9 cellular contexts compared by ENCODE assay signal in genomic region chrX:150683536-150684146, GRCh38. TPM values are rescaled to one million over a fixed set of nuclear protein-coding genes. Genes with fewer than 3 reads are reported as not detected.
A peak's percentile ranks its signal among the peaks of the same experiment; 100 is the strongest.
DNase-seq lines count a peak whose midpoint lies in the region; ATAC-seq and TF ChIP-seq lines count a peak whose summit lies in the region.
"Had no signal": no experiment of that assay in that cellular context is flagged by ENCODE, and none has a peak within 500 bp of the region (broad histone marks: within the 10 kb centered on the region; RNA-seq: fewer than 3 reads in every experiment).

No MANE protein-coding gene starts in this region.

- no peak overlapping the region for H3K4me2 ChIP-seq in KMS-11

- H4K20me1 ChIP-seq in KMS-11 (ENCODE audit: insufficient read depth): no peaks in the 10 kb centered on the region

- H3K4me1 Mint-ChIP-seq in type B pancreatic cell (ENCODE audit: unreplicated experiment): no peaks in the 10 kb centered on the region
- peaks cover 6% of the 10 kb centered on the region for H3K4me1 Mint-ChIP-seq in activated naive CD4-positive, alpha-beta T cell treated with anti-CD3 and anti-CD28 coated beads, Interleukin-2, amount 10 ng/mL, durations not matched to agents 7 days and 5 days

- peaks cover 5% of the 10 kb centered on the region for H3K9me3 Mint-ChIP-seq in type B pancreatic cell
- no peaks in the 10 kb centered on the region for H3K9me3 Mint-ChIP-seq in activated naive CD4-positive, alpha-beta T cell treated with anti-CD3 and anti-CD28 coated beads, Interleukin-2, amount 10 ng/mL, durations not matched to agents 7 days and 5 days

- no peak overlapping the region for H3K4me3 ChIP-seq in KMS-11 (IDR thresholded peaks at IDR 0.05; ENCODE audit: insufficient read depth, low read depth, low read length)

- H3K36me3 Mint-ChIP-seq in type B pancreatic cell: no peaks in the 10 kb centered on the region
- no peaks in the 10 kb centered on the region for H3K36me3 Mint-ChIP-seq in activated naive CD4-positive, alpha-beta T cell treated with anti-CD3 and anti-CD28 coated beads, Interleukin-2, amount 10 ng/mL, durations not matched to agents 7 days and 5 days
- H3K36me3 Mint-ChIP-seq: activated naive CD8-positive, alpha-beta T cell had no signal

- ATAC-seq in SK-N-SH treated with all-trans-retinoic acid at 6 μM for 48 hours: peak; percentile 73
- no peak for ATAC-seq in GM21515 (IDR thresholded peaks at IDR 0.05; ENCODE audit: unreplicated experiment)

- H3K4me1 ChIP-seq in KMS-11 (ENCODE audit: low read depth, poor library complexity, severe bottlenecking): no peaks in the 10 kb centered on the region

- H3K79me2 ChIP-seq in KMS-11 (ENCODE audit: insufficient read depth, low read depth): no peaks in the 10 kb centered on the region

- H3K27me3 ChIP-seq in KMS-11 (ENCODE audit: insufficient read depth, low read depth): no peaks in the 10 kb centered on the region

- TF ChIP-seq CTCF in KMS-11 (conservative IDR thresholded peaks at IDR 0.05; ENCODE audit: low read depth, low read length): peak; percentile 78
- peak; percentile 72 for TF ChIP-seq CTCF in type B pancreatic cell (conservative IDR thresholded peaks at IDR 0.05)

- no peaks in the 10 kb centered on the region for H3K27me3 Mint-ChIP-seq in type B pancreatic cell
- no peaks in the 10 kb centered on the region for H3K27me3 Mint-ChIP-seq in activated naive CD4-positive, alpha-beta T cell treated with anti-CD3 and anti-CD28 coated beads, Interleukin-2, amount 10 ng/mL, durations not matched to agents 7 days and 5 days
- H3K27me3 Mint-ChIP-seq: activated naive CD8-positive, alpha-beta T cell had no signal

- no peak overlapping the region for H3K27ac ChIP-seq in KMS-11

- DNase-seq in SIG-M5 treated with dmso at 0.1 percent for 504 hours (lab: John Stamatoyannopoulos, UW; ENCODE audit: unreplicated experiment): peak; percentile 37
- DNase-seq in SIG-M5 (lab: John Stamatoyannopoulos, UW): no peak
- DNase-seq in fibroblast of the conjunctiva (ENCODE audit: low read depth): peak; percentile 10
- no peak for DNase-seq in type B pancreatic cell (ENCODE audit: extremely low spot score, unreplicated experiment)
- DNase-seq in activated naive CD4-positive, alpha-beta T cell treated with anti-CD3 and anti-CD28 coated beads, Interleukin-2, amount 10 ng/mL, durations not matched to agents 7 days and 5 days: no peak

- H3K4me3 Mint-ChIP-seq in type B pancreatic cell: no peak overlapping the region
- no peak overlapping the region for H3K4me3 Mint-ChIP-seq in activated naive CD4-positive, alpha-beta T cell treated with anti-CD3 and anti-CD28 coated beads, Interleukin-2, amount 10 ng/mL, durations not matched to agents 7 days and 5 days
- H3K4me3 Mint-ChIP-seq: activated naive CD8-positive, alpha-beta T cell had no signal

- H3K36me3 ChIP-seq in KMS-11 (ENCODE audit: insufficient read depth): no peaks in the 10 kb centered on the region

- CTCF ChIA-PET in activated naive CD4-positive, alpha-beta T cell treated with anti-CD3 and anti-CD28 coated beads, Interleukin-2, amount 10 ng/mL, durations not matched to agents 7 days and 5 days (lab: Charles Lee): interaction anchor here (0.9 to 6.7 kb wide), 13 partner anchors 9 to 638 kb away, joined by 3 to 94 read pairs (median 6); partner anchors contain the start of gene MTMR1

- no peak overlapping the region for H3K9ac ChIP-seq in KMS-11

- no peak overlapping the region for H3K27ac Mint-ChIP-seq in type B pancreatic cell
- H3K27ac Mint-ChIP-seq in activated naive CD4-positive, alpha-beta T cell treated with anti-CD3 and anti-CD28 coated beads, Interleukin-2, amount 10 ng/mL, durations not matched to agents 7 days and 5 days: no peak overlapping the region
- H3K27ac Mint-ChIP-seq: activated naive CD8-positive, alpha-beta T cell had no signal

- H2AFZ ChIP-seq in KMS-11 (ENCODE audit: low read depth): no peak overlapping the region

TF ChIP-seq in SK-N-SH treated with all-trans-retinoic acid at 6 μM for 48 hours, 23 proteins besides CTCF, POLR2A, EP300 and RAD21:
- no peak for TF ChIP-seq TCF4 (CRISPR knock-in tag; IDR thresholded peaks at IDR 0.05; ENCODE audit: borderline replicate concordance)
- no peak for TF ChIP-seq CSRNP3 (CRISPR knock-in tag; IDR thresholded peaks at IDR 0.05)
- TF ChIP-seq ISL1 (CRISPR knock-in tag; IDR thresholded peaks at IDR 0.05): no peak
- TF ChIP-seq CSDC2 (CRISPR knock-in tag; IDR thresholded peaks at IDR 0.05): no peak
- no peak for TF ChIP-seq PPARA (CRISPR knock-in tag; IDR thresholded peaks at IDR 0.05; ENCODE audit: borderline replicate concordance)
- no peak for TF ChIP-seq SNAI2 (CRISPR knock-in tag; IDR thresholded peaks at IDR 0.05)
- no peak for TF ChIP-seq OSR1 (CRISPR knock-in tag; IDR thresholded peaks at IDR 0.05)
- TF ChIP-seq ZFP30 (CRISPR knock-in tag; IDR thresholded peaks at IDR 0.05): no peak

RNA-seq across cellular contexts. Expression of gene MTMR1, which starts 9.6 kb away (rescaled TPM):
- 21.8 and 28.0 TPM in 2 replicates for total RNA-seq in type B pancreatic cell (ENCODE audit: low replicate concordance)

Comparison
In these comparisons a context has a peak if more than half of its experiments do, and no peak if none do; other contexts are left out.
1. DNase-seq: peak in SIG-M5 treated with dmso at 0.1 percent for 504 hours (single experiment) and fibroblast of the conjunctiva (single experiment); none in SIG-M5 (single experiment), type B pancreatic cell (single experiment) and activated naive CD4-positive, alpha-beta T cell treated with anti-CD3 and anti-CD28 coated beads, Interleukin-2, amount 10 ng/mL, durations not matched to agents 7 days and 5 days (single experiment).